In the genomic region with DNA sequence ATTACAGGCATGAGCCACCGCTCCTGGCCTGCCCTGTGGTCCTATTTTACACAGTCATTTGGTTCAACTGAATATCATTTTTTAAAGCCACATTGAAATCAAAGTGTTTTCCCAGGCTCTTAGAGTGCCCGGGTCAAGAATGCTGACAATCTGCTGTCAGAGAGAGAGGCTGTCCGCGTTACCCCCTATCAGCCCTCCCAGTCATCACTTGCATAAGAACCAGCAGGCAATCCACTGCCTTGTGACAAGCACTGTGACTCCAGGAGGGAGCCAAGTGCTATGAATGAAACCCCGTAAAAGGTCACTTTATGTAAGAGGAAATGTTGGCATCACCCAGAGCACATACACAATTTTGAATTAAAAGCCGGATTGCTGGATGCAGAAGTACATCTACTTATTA, we compare ENCODE assay signal across 12 cellular contexts. TPM values are rescaled to one million over a fixed set of nuclear protein-coding genes. Genes with fewer than 3 reads are reported as not detected.
DNase-seq lines count a peak whose midpoint lies in the region; ATAC-seq lines count a peak whose summit lies in the region.
"Had no signal": no experiment of that assay in that cellular context is flagged by ENCODE, and none has a peak within 500 bp of the region (broad histone marks: within the 10 kb centered on the region; RNA-seq: fewer than 3 reads in every experiment).

No MANE protein-coding gene starts in this region.

- H3K27me3 Mint-ChIP-seq in activated CD4-positive, alpha-beta memory T cell treated with anti-CD3 and anti-CD28 coated beads, Interleukin-2, amount 10 ng/mL, durations not matched to agents 7 days and 5 days: no peaks in the 10 kb centered on the region
- no peaks in the 10 kb centered on the region for H3K27me3 Mint-ChIP-seq in activated CD4-positive, alpha-beta memory T cell treated with anti-CD3 and anti-CD28 coated beads for 36 hours
- H3K27me3 Mint-ChIP-seq in T-helper 17 cell: no peaks in the 10 kb centered on the region

- no peak for ATAC-seq in T-helper 17 cell
- peak; percentile 99 for ATAC-seq in left ventricle myocardium superior
- ATAC-seq in stimulated activated effector memory CD8-positive, alpha-beta T cell treated with anti-CD3 and anti-CD28 coated beads, Interleukin-12 subunit alpha, Interleukin-12 subunit beta, amount 100 ng/mL, for 72 hours: no peak
- no peak for ATAC-seq in HG02973 (IDR thresholded peaks at IDR 0.05; ENCODE audit: unreplicated experiment)
- ATAC-seq: activated T-cell treated with anti-CD3 and anti-CD28 coated beads, Interleukin-2, amount 50 U/mL, for 72 hours had no signal

- DNase-seq in activated CD4-positive, alpha-beta memory T cell treated with anti-CD3 and anti-CD28 coated beads, Interleukin-2, amount 10 ng/mL, durations not matched to agents 7 days and 5 days: no peak
- DNase-seq in activated CD4-positive, alpha-beta memory T cell treated with anti-CD3 and anti-CD28 coated beads for 36 hours: no peak
- DNase-seq in T-helper 17 cell (no peak), left ventricle myocardium superior (peak; percentile 51), 8988T (no peak), HuH-7.5 (ENCODE audit: low spot score) (no peak)
- DNase-seq in stimulated activated effector memory CD8-positive, alpha-beta T cell treated with anti-CD3 and anti-CD28 coated beads, Interleukin-12 subunit alpha, Interleukin-12 subunit beta, amount 100 ng/mL, for 72 hours (ENCODE audit: low spot score in 2 of 2): no peak
- DNase-seq: activated T-cell treated with anti-CD3 and anti-CD28 coated beads, Interleukin-2, amount 50 U/mL, for 72 hours; NCI-H526 had no signal

- H3K4me1 Mint-ChIP-seq in activated CD4-positive, alpha-beta memory T cell treated with anti-CD3 and anti-CD28 coated beads, Interleukin-2, amount 10 ng/mL, durations not matched to agents 7 days and 5 days: peaks cover 65% of the 10 kb centered on the region
- peaks cover 52% of the 10 kb centered on the region for H3K4me1 Mint-ChIP-seq in activated CD4-positive, alpha-beta memory T cell treated with anti-CD3 and anti-CD28 coated beads for 36 hours (ENCODE audit: low read depth)
- H3K4me1 Mint-ChIP-seq in T-helper 17 cell: peaks cover 16% of the 10 kb centered on the region
- peaks cover 62% of the 10 kb centered on the region for H3K4me1 Mint-ChIP-seq in stimulated activated effector memory CD8-positive, alpha-beta T cell treated with anti-CD3 and anti-CD28 coated beads, Interleukin-12 subunit alpha, Interleukin-12 subunit beta, amount 100 ng/mL, for 72 hours

- intact Hi-C loops in activated CD4-positive, alpha-beta memory T cell treated with anti-CD3 and anti-CD28 coated beads for 36 hours (cut with micrococcal nuclease): no loop called here
- intact Hi-C loops in left ventricle myocardium superior (cut with micrococcal nuclease): no loop called here

- peak overlapping the region; percentile 100 for H3K27ac Mint-ChIP-seq in activated CD4-positive, alpha-beta memory T cell treated with anti-CD3 and anti-CD28 coated beads, Interleukin-2, amount 10 ng/mL, durations not matched to agents 7 days and 5 days
- H3K27ac Mint-ChIP-seq in activated CD4-positive, alpha-beta memory T cell treated with anti-CD3 and anti-CD28 coated beads for 36 hours: no peak overlapping the region
- H3K27ac Mint-ChIP-seq in T-helper 17 cell: peak overlapping the region; percentile 99
- peak overlapping the region; percentile 100 for H3K27ac Mint-ChIP-seq in stimulated activated effector memory CD8-positive, alpha-beta T cell treated with anti-CD3 and anti-CD28 coated beads, Interleukin-12 subunit alpha, Interleukin-12 subunit beta, amount 100 ng/mL, for 72 hours

- no peaks in the 10 kb centered on the region for H3K9me3 Mint-ChIP-seq in activated CD4-positive, alpha-beta memory T cell treated with anti-CD3 and anti-CD28 coated beads, Interleukin-2, amount 10 ng/mL, durations not matched to agents 7 days and 5 days
- no peaks in the 10 kb centered on the region for H3K9me3 Mint-ChIP-seq in activated CD4-positive, alpha-beta memory T cell treated with anti-CD3 and anti-CD28 coated beads for 36 hours
- no peaks in the 10 kb centered on the region for H3K9me3 Mint-ChIP-seq in stimulated activated effector memory CD8-positive, alpha-beta T cell treated with anti-CD3 and anti-CD28 coated beads, Interleukin-12 subunit alpha, Interleukin-12 subunit beta, amount 100 ng/mL, for 72 hours
- H3K9me3 Mint-ChIP-seq: activated T-cell treated with anti-CD3 and anti-CD28 coated beads, Interleukin-2, amount 50 U/mL, for 72 hours had no signal

- no peaks in the 10 kb centered on the region for H3K9me3 ChIP-seq in T-helper 17 cell (ENCODE audit: control insufficient read depth, low read length, poor library complexity, severe bottlenecking)
- H3K9me3 ChIP-seq: tibial nerve had no signal

- POLR2A ChIA-PET in activated CD4-positive, alpha-beta memory T cell treated with anti-CD3 and anti-CD28 coated beads, Interleukin-2, amount 10 ng/mL, durations not matched to agents 7 days and 5 days (lab: Charles Lee): interaction anchor here (5.5 kb wide), 1 partner anchor 13 kb away, joined by 246 read pairs; a partner anchor contains a TSS
- POLR2A ChIA-PET in activated CD4-positive, alpha-beta memory T cell treated with anti-CD3 and anti-CD28 coated beads for 36 hours (lab: Charles Lee): no interaction called here

- CTCF ChIA-PET in activated CD4-positive, alpha-beta memory T cell treated with anti-CD3 and anti-CD28 coated beads, Interleukin-2, amount 10 ng/mL, durations not matched to agents 7 days and 5 days (lab: Charles Lee): interaction anchor here (2.4 kb wide), 1 partner anchor 13 kb away, joined by 11 read pairs; a partner anchor contains a TSS
- CTCF ChIA-PET in activated CD4-positive, alpha-beta memory T cell treated with anti-CD3 and anti-CD28 coated beads for 36 hours (lab: Charles Lee): interaction anchor here (1.1 to 1.3 kb wide), 2 partner anchors 36 to 490 kb away, joined by 3 read pairs; no protein-coding TSS in a partner anchor

- H3K4me3 Mint-ChIP-seq in activated CD4-positive, alpha-beta memory T cell treated with anti-CD3 and anti-CD28 coated beads, Interleukin-2, amount 10 ng/mL, durations not matched to agents 7 days and 5 days: no peak overlapping the region
- no peak overlapping the region for H3K4me3 Mint-ChIP-seq in activated CD4-positive, alpha-beta memory T cell treated with anti-CD3 and anti-CD28 coated beads for 36 hours
- no peak overlapping the region for H3K4me3 Mint-ChIP-seq in T-helper 17 cell
- H3K4me3 Mint-ChIP-seq in stimulated activated effector memory CD8-positive, alpha-beta T cell treated with anti-CD3 and anti-CD28 coated beads, Interleukin-12 subunit alpha, Interleukin-12 subunit beta, amount 100 ng/mL, for 72 hours: no peak overlapping the region
- H3K4me3 Mint-ChIP-seq: neural crest cell had no signal

- peaks cover 4% of the 10 kb centered on the region for H3K36me3 Mint-ChIP-seq in activated CD4-positive, alpha-beta memory T cell treated with anti-CD3 and anti-CD28 coated beads, Interleukin-2, amount 10 ng/mL, durations not matched to agents 7 days and 5 days (ENCODE audit: low read depth)
- no peaks in the 10 kb centered on the region for H3K36me3 Mint-ChIP-seq in activated CD4-positive, alpha-beta memory T cell treated with anti-CD3 and anti-CD28 coated beads for 36 hours
- no peaks in the 10 kb centered on the region for H3K36me3 Mint-ChIP-seq in T-helper 17 cell (ENCODE audit: low read depth)
- peaks cover 12% of the 10 kb centered on the region for H3K36me3 Mint-ChIP-seq in stimulated activated effector memory CD8-positive, alpha-beta T cell treated with anti-CD3 and anti-CD28 coated beads, Interleukin-12 subunit alpha, Interleukin-12 subunit beta, amount 100 ng/mL, for 72 hours

RNA-seq across cellular contexts. Expression of a gene that starts 13.5 kb away (rescaled TPM):
- total RNA-seq in activated CD4-positive, alpha-beta memory T cell treated with anti-CD3 and anti-CD28 coated beads, Interleukin-2, amount 10 ng/mL, durations not matched to agents 7 days and 5 days: 10 to 100 TPM; 42.8 TPM
- 10 to 100 TPM; 23.8 to 24.4 TPM for total RNA-seq in activated CD4-positive, alpha-beta memory T cell treated with anti-CD3 and anti-CD28 coated beads for 36 hours
- total RNA-seq in T-helper 17 cell: 10 to 100 TPM; 22.2 to 23.6 TPM
- total RNA-seq in left ventricle myocardium superior: 2.5 TPM
